Comparison of ENCODE assay signal across 9 cellular contexts in the genomic region with DNA sequence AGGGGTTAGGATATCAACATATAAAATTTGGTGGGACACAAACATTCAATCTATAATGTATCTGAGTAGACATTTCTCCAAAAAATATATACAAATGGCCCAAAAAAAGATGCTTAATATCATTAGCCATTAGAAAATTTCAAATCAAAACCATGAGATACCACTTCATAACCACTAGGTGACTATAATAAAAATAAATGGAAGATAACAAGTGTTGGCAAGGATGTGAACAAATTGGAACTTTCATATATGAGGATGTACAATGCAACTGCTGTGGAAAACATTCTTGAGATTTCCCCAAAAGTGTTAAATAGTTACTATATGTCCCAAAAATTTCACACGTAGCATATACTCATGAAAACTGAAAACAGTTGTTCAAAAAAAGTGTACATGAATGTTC. TPM values are rescaled to one million over a fixed set of nuclear protein-coding genes. Genes with fewer than 3 reads are reported as not detected.
"Had no signal": no experiment of that assay in that cellular context is flagged by ENCODE, and none has a peak within 500 bp of the region (broad histone marks: within the 10 kb centered on the region; RNA-seq: fewer than 3 reads in every experiment).

No MANE protein-coding gene starts in this region.

- H3K4me3 ChIP-seq: GM23338, K562 had no signal

- DNase-seq: H9, HCEC 1CT, IMR-90, KG1 had no signal

- ATAC-seq: GM23338, K562 had no signal

- H3K27ac ChIP-seq: HL-60 had no signal

- H2AFZ ChIP-seq: GM23338 had no signal

- H3K4me1 Mint-ChIP-seq: GM23338, H9 had no signal

- H3K4me2 ChIP-seq: GM23338 had no signal

- H3K27ac Mint-ChIP-seq: GM23338, H9 had no signal

- FAIRE-seq: H1, H54, K562 had no signal

- H3K4me3 Mint-ChIP-seq: GM23338, H9 had no signal

RNA-seq across cellular contexts. Expression of a gene that starts 36.5 kb away (rescaled TPM):
- total RNA-seq: GM23338, H1, H9, IMR-90, K562 had no signal
- polyA plus RNA-seq: GM23338, IMR-90 had no signal
